ENCODE assay signal across 8 cellular contexts in the genomic region with DNA sequence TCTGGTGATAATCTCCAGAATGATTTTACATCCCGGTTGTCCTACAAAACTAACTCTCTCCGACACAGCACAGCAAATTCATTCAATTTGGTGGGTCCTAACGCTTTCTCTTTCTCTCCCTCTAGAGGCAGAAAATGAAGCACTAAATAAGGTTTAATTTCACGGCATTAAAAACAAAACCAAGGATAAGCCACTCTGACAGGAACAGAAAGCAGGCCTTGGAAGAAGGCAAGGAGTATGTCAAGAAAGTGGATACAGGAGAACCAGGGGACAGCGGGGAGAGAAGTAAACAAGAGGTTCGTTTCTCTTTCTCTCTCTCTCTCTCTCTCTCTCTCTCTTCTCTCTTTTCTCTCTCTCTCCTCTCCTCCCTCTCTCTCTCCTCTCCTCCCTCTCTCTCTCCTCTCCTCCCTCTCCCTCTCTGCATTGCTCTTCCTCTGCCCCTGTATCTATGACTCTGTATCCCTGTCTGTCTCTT. TPM values are rescaled to one million over a fixed set of nuclear protein-coding genes. Genes with fewer than 3 reads are reported as not detected.
A peak's percentile ranks its signal among the peaks of the same experiment; 100 is the strongest.
DNase-seq lines count a peak whose midpoint lies in the region; ATAC-seq, FAIRE-seq and TF ChIP-seq lines count a peak whose summit lies in the region.

No MANE protein-coding gene starts in this region.

- TF ChIP-seq CTCF in C4-2B (conservative IDR thresholded peaks at IDR 0.05) = peak; percentile 59
- TF ChIP-seq CTCF in endothelial cell of umbilical vein (IDR thresholded peaks at IDR 0.05; ENCODE audit: extremely low read depth in 1 of 2, insufficient read depth in 1 of 2, low read depth in 1 of 2, low read length in 2 of 2) = peak in 1 of 2 donors; percentile 7
- TF ChIP-seq CTCF in pancreas (IDR thresholded peaks at IDR 0.05) = no peak
- no peak for TF ChIP-seq CTCF in RWPE1 (conservative IDR thresholded peaks at IDR 0.05; ENCODE audit: low read depth)

- no peak overlapping the region for H3K27ac ChIP-seq in C4-2B
- no peak overlapping the region for H3K27ac ChIP-seq in endothelial cell of umbilical vein (ENCODE audit: insufficient read depth, low read depth, low read length)
- peak overlapping the region in 1 of 4 donors; percentile 12 for H3K27ac ChIP-seq in pancreas
- H3K27ac ChIP-seq in RWPE1 = no peak overlapping the region

- POLR2A ChIA-PET in endothelial cell of umbilical vein (lab: Charles Lee) = no interaction called here
- POLR2A ChIA-PET in RWPE1 (lab: Yijun Ruan, JAX; ENCODE audit: low non-redundant PET) = no interaction called here

- H3K36me3 ChIP-seq in endothelial cell of umbilical vein (ENCODE audit: control insufficient read depth in 2 of 2, extremely low read depth in 1 of 2, insufficient read depth in 2 of 2, low read length in 2 of 2) (no peaks in the 10 kb centered on the region), pancreas (no peaks in the 10 kb centered on the region)

- dilution Hi-C loops in endothelial cell of umbilical vein (cut with MboI; ENCODE audit: extremely low pct_ligation_motif_present, low sequenced_read_pairs) = no loop called here

- H3K9ac ChIP-seq in endothelial cell of umbilical vein (replicated peaks; ENCODE audit: extremely low read depth, insufficient read depth, low read length) = no peak overlapping the region

- peak in 3 of 4 donors; percentile 33 to 62 (median 55) for ATAC-seq in pancreas
- no peak for ATAC-seq in HG02588 (IDR thresholded peaks at IDR 0.05; ENCODE audit: unreplicated experiment)
- ATAC-seq in HG02973 (IDR thresholded peaks at IDR 0.05; ENCODE audit: unreplicated experiment) = no peak

- no peaks in the 10 kb centered on the region for H3K79me2 ChIP-seq in endothelial cell of umbilical vein (ENCODE audit: control insufficient read depth, insufficient read depth, low read length)

- CTCF ChIA-PET in endothelial cell of umbilical vein (lab: Charles Lee) (interaction anchor here (1.2 kb wide), 1 partner anchor 21 kb away, joined by 3 read pairs; no protein-coding TSS in a partner anchor), RWPE1 (lab: Yijun Ruan, JAX) (no interaction called here)

- no peak for FAIRE-seq in endothelial cell of umbilical vein (lab: Jason Lieb, UNC)
- no peak for FAIRE-seq in pancreas (lab: Jason Lieb, UNC)

- BruUV-seq in endothelial cell of umbilical vein (replicated peaks; lab: Mats Ljungman, UMichigan) = no TSS peak

- WGBS in pancreas, 2 donors = 32 to 38% methylated on average over 6 of the region's 6 CpGs

- intact Hi-C loops in endothelial cell of umbilical vein (cut with micrococcal nuclease) = loop anchor here (1.0 kb wide), 1 partner anchor 355 kb away; no protein-coding TSS in a partner anchor
- intact Hi-C loops in pancreas (cut with DNase I) = no loop called here

- H2AFZ ChIP-seq in endothelial cell of umbilical vein (ENCODE audit: low read depth, low read length) = peak overlapping the region; percentile 6

- H3K9me3 ChIP-seq in endothelial cell of umbilical vein (replicated peaks; ENCODE audit: control insufficient read depth, insufficient read depth, low read length) = no peaks in the 10 kb centered on the region
- no peaks in the 10 kb centered on the region for H3K9me3 ChIP-seq in pancreas

- TF ChIP-seq POLR2A in endothelial cell of umbilical vein (IDR thresholded peaks at IDR 0.05; ENCODE audit: low read depth, low read length) = no peak

- H3K9me1 ChIP-seq in endothelial cell of umbilical vein (replicated peaks; ENCODE audit: control insufficient read depth, extremely low read depth, insufficient read depth, low read length) = no peaks in the 10 kb centered on the region

- H3K27me3 ChIP-seq in endothelial cell of umbilical vein (ENCODE audit: control insufficient read depth in 2 of 2, insufficient read depth in 2 of 2, low read length in 2 of 2) (peaks cover 20 to 28% of the 10 kb centered on the region in 2 experiments), pancreas (peaks cover 0 to 5% (median 0%) of the 10 kb centered on the region in 4 donors)

- no peaks in the 10 kb centered on the region for H4K20me1 ChIP-seq in endothelial cell of umbilical vein (replicated peaks; ENCODE audit: control insufficient read depth, extremely low read depth, insufficient read depth, low read length)

- H3K4me3 ChIP-seq in endothelial cell of umbilical vein (replicated peaks in 1 of 3; ENCODE audit: insufficient read depth in 1 of 3, low read depth in 1 of 3, low read length in 3 of 3) (no peak overlapping the region), pancreas (no peak overlapping the region)

- peak; percentile 68 for DNase-seq in NAMALWA (ENCODE audit: low spot score)
- DNase-seq in endothelial cell of umbilical vein (ENCODE audit: low read depth, low spot score) = peak; percentile 33
- no peak for DNase-seq in pancreas
- DNase-seq in stimulated activated CD4-positive, alpha-beta T cell treated with anti-CD3 and anti-CD28 coated beads, Interleukin-4, amount 100 ng/mL, for 1 hour = no peak
- no peak for DNase-seq in RWPE1 (ENCODE audit: low spot score)

- no peak overlapping the region for H3K4me2 ChIP-seq in endothelial cell of umbilical vein (ENCODE audit: insufficient read depth, low read length)

- H3K4me1 ChIP-seq in endothelial cell of umbilical vein (ENCODE audit: control insufficient read depth, extremely low read depth, insufficient read depth, low read length) = no peaks in the 10 kb centered on the region
- H3K4me1 ChIP-seq in pancreas = no peaks in the 10 kb centered on the region

TF ChIP-seq in endothelial cell of umbilical vein, 7 proteins besides CTCF, POLR2A, EP300 and RAD21:
- peak; percentile 5 for TF ChIP-seq EZH2 (IDR thresholded peaks at IDR 0.05; ENCODE audit: borderline replicate concordance, low read depth, low read length, severe bottlenecking)
- TF ChIP-seq, protein P1, sequence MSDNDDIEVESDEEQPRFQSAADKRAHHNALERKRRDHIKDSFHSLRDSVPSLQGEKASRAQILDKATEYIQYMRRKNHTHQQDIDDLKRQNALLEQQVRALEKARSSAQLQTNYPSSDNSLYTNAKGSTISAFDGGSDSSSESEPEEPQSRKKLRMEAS (IDR thresholded peaks at IDR 0.05; ENCODE audit: insufficient read depth, insufficient read length) = no peak

RNA-seq across cellular contexts. Expression of a gene that starts 49.8 kb away (rescaled TPM):
- total RNA-seq in endothelial cell of umbilical vein (0.20 and 0.55 TPM in 2 replicates), pancreas (1 to 10 TPM; 1.3 to 6.1 (median 2.9) TPM)
- polyA plus RNA-seq in endothelial cell of umbilical vein (0.06 and 0.07 TPM in 2 replicates), pancreas (1 to 10 TPM; 1.5 to 2.6 TPM)
- 0.03 TPM in 1 of 2 replicates, not detected in the other for polyA plus RNA-seq in endothelial cell of umbilical vein (2011; cell fraction: cytosol; rRNA removed)
- polyA plus RNA-seq in endothelial cell of umbilical vein (2011; cell fraction: nucleus; rRNA removed) = 0.05 and 0.07 TPM in 2 replicates
- polyA plus RNA-seq in endothelial cell of umbilical vein (2012) = not detected in 2 replicates
- 0.22 and 0.74 TPM in 2 replicates for polyA minus RNA-seq in endothelial cell of umbilical vein
- polyA minus RNA-seq in endothelial cell of umbilical vein (2011; cell fraction: cytosol; rRNA and poly(A)+ RNA removed) = not detected
- polyA minus RNA-seq in endothelial cell of umbilical vein (2011; cell fraction: nucleus; rRNA and poly(A)+ RNA removed) = 0.24 and 0.63 TPM in 2 replicates

Comparison
In these comparisons a context has a peak if more than half of its experiments do, and no peak if none do; other contexts are left out.
1. DNase-seq: peak in NAMALWA (single experiment) and endothelial cell of umbilical vein (single experiment); none in pancreas (0 of 6), stimulated activated CD4-positive, alpha-beta T cell treated with anti-CD3 and anti-CD28 coated beads, Interleukin-4, amount 100 ng/mL, for 1 hour (single experiment) and RWPE1 (single experiment).
2. ATAC-seq: peak in pancreas (3 of 4); none in HG02588 (single experiment) and HG02973 (single experiment).